In genomic region chr2:108616731-108617161, GRCh38 we compare ENCODE assay signal across 12 cellular contexts.
DNase-seq lines count a peak whose midpoint lies in the region; ATAC-seq and TF ChIP-seq lines count a peak whose summit lies in the region.
"Had no signal": no experiment of that assay in that cellular context is flagged by ENCODE, and none has a peak within 500 bp of the region (broad histone marks: within the 10 kb centered on the region; RNA-seq: fewer than 3 reads in every experiment).

No MANE protein-coding gene starts in this region.

- ATAC-seq in activated T-cell treated with anti-CD3 and anti-CD28 coated beads, Interleukin-2, amount 50 U/mL, for 4 hours = no peak
- no peak for ATAC-seq in upper lobe of left lung (ENCODE audit: low FRiP score in 2 of 2)
- ATAC-seq in HG03520 (IDR thresholded peaks at IDR 0.05; ENCODE audit: unreplicated experiment) = no peak

- no peak for TF ChIP-seq CTCF in upper lobe of left lung (IDR thresholded peaks at IDR 0.05)

- peaks cover 94% of the 10 kb centered on the region for H3K4me1 Mint-ChIP-seq in activated T-cell treated with anti-CD3 and anti-CD28 coated beads, Interleukin-2, amount 50 U/mL, for 24 hours (ENCODE audit: low read depth)
- H3K4me1 Mint-ChIP-seq in activated T-cell treated with anti-CD3 and anti-CD28 coated beads, Interleukin-2, amount 50 U/mL, for 4 hours (ENCODE audit: low read depth) = peaks cover 91% of the 10 kb centered on the region
- peaks cover 50 to 69% of the 10 kb centered on the region in 2 donors for H3K4me1 Mint-ChIP-seq in immature natural killer cell

- no peak for DNase-seq in activated T-cell treated with anti-CD3 and anti-CD28 coated beads, Interleukin-2, amount 50 U/mL, for 24 hours
- DNase-seq in activated T-cell treated with anti-CD3 and anti-CD28 coated beads, Interleukin-2, amount 50 U/mL, for 4 hours = no peak
- DNase-seq in NCI-H748 (lab: John Stamatoyannopoulos, UW; ENCODE audit: unreplicated experiment) = peak; percentile 81
- DNase-seq in epithelial cell of prostate (ENCODE audit: low read depth, low spot score) = no peak
- peak in 1 of 2 donors; percentile 65 for DNase-seq in upper lobe of left lung
- no peak for DNase-seq in immature natural killer cell
- no peak for DNase-seq in Ammon's horn (ENCODE audit: low spot score)
- DNase-seq: amniotic stem cell, NCI-H1930, posterior cingulate gyrus had no signal

- no peaks in the 10 kb centered on the region for H3K9me3 Mint-ChIP-seq in activated T-cell treated with anti-CD3 and anti-CD28 coated beads, Interleukin-2, amount 50 U/mL, for 24 hours
- no peaks in the 10 kb centered on the region for H3K9me3 Mint-ChIP-seq in activated T-cell treated with anti-CD3 and anti-CD28 coated beads, Interleukin-2, amount 50 U/mL, for 4 hours
- no peaks in the 10 kb centered on the region for H3K9me3 Mint-ChIP-seq in immature natural killer cell
- H3K9me3 Mint-ChIP-seq: CD14-positive monocyte had no signal

- no peak for TF ChIP-seq EP300 in upper lobe of left lung (IDR thresholded peaks at IDR 0.05)

- peak overlapping the region; percentile 42 for H3K27ac ChIP-seq in epithelial cell of prostate
- H3K27ac ChIP-seq in upper lobe of left lung = peak overlapping the region in 3 of 4 donors; percentile 5 to 7 (median 5)

- H3K27me3 ChIP-seq in upper lobe of left lung = no peaks in the 10 kb centered on the region

- 54 to 75% methylated on average over 3 of the region's 3 CpGs for WGBS in upper lobe of left lung, 2 donors

- H3K36me3 ChIP-seq in upper lobe of left lung = no peaks in the 10 kb centered on the region

- no peak overlapping the region for H3K4me3 Mint-ChIP-seq in activated T-cell treated with anti-CD3 and anti-CD28 coated beads, Interleukin-2, amount 50 U/mL, for 24 hours
- no peak overlapping the region for H3K4me3 Mint-ChIP-seq in activated T-cell treated with anti-CD3 and anti-CD28 coated beads, Interleukin-2, amount 50 U/mL, for 4 hours
- H3K4me3 Mint-ChIP-seq in immature natural killer cell = no peak overlapping the region
- H3K4me3 Mint-ChIP-seq: CD14-positive monocyte had no signal

- peaks cover 70 to 96% (median 82%) of the 10 kb centered on the region in 4 donors for H3K4me1 ChIP-seq in upper lobe of left lung

- no peak for TF ChIP-seq POLR2A in upper lobe of left lung (IDR thresholded peaks at IDR 0.05)

- no peak overlapping the region for H3K4me3 ChIP-seq in upper lobe of left lung

- no peaks in the 10 kb centered on the region for H3K27me3 Mint-ChIP-seq in activated T-cell treated with anti-CD3 and anti-CD28 coated beads, Interleukin-2, amount 50 U/mL, for 24 hours
- no peaks in the 10 kb centered on the region for H3K27me3 Mint-ChIP-seq in activated T-cell treated with anti-CD3 and anti-CD28 coated beads, Interleukin-2, amount 50 U/mL, for 4 hours (ENCODE audit: low read depth)
- peaks cover 0 to 4% (median 3%) of the 10 kb centered on the region in 3 donors for H3K27me3 Mint-ChIP-seq in immature natural killer cell (ENCODE audit: low read depth in 3 of 3)

- peaks cover 2% of the 10 kb centered on the region for H3K36me3 Mint-ChIP-seq in activated T-cell treated with anti-CD3 and anti-CD28 coated beads, Interleukin-2, amount 50 U/mL, for 24 hours (ENCODE audit: low read depth)
- no peaks in the 10 kb centered on the region for H3K36me3 Mint-ChIP-seq in activated T-cell treated with anti-CD3 and anti-CD28 coated beads, Interleukin-2, amount 50 U/mL, for 4 hours (ENCODE audit: insufficient read depth)
- H3K36me3 Mint-ChIP-seq in immature natural killer cell = peaks cover 0 to 3% (median 0%) of the 10 kb centered on the region in 3 donors

- no peaks in the 10 kb centered on the region for H3K9me3 ChIP-seq in upper lobe of left lung

- H3K27ac Mint-ChIP-seq in activated T-cell treated with anti-CD3 and anti-CD28 coated beads, Interleukin-2, amount 50 U/mL, for 24 hours = peak overlapping the region; percentile 90
- peak overlapping the region in 2 of 6 donors; percentile 23 to 39 for H3K27ac Mint-ChIP-seq in immature natural killer cell
